In genomic region chr7:155787171-155787851, GRCh38 we compare ENCODE assay signal across 2 cellular contexts.
TF ChIP-seq lines count a peak whose summit lies in the region.

No MANE protein-coding gene starts in this region.

TF ChIP-seq in HEK293, 187 proteins besides CTCF, POLR2A, EP300 and RAD21:
- TF ChIP-seq ZNF626 (tag by site-specific recombination; IDR thresholded peaks at IDR 0.05): no peak
- no peak for TF ChIP-seq ZSCAN18 (tag by site-specific recombination; IDR thresholded peaks at IDR 0.05)
- TF ChIP-seq HOXA7 (CRISPR knock-in tag; IDR thresholded peaks at IDR 0.05; ENCODE audit: borderline replicate concordance): no peak
- no peak for TF ChIP-seq AEBP2 (tag by site-specific recombination; IDR thresholded peaks at IDR 0.05; ENCODE audit: borderline replicate concordance)
- TF ChIP-seq ZBTB6 (tag by site-specific recombination; IDR thresholded peaks at IDR 0.05): no peak
- TF ChIP-seq ZNF148 (tag by site-specific recombination; IDR thresholded peaks at IDR 0.05; ENCODE audit: borderline replicate concordance): no peak
- no peak for TF ChIP-seq ZNF2 (tag by site-specific recombination; IDR thresholded peaks at IDR 0.05)
- TF ChIP-seq ZNF561 (tag by site-specific recombination; IDR thresholded peaks at IDR 0.05; ENCODE audit: borderline replicate concordance): no peak
- no peak for TF ChIP-seq ZNF354C (tag by site-specific recombination; IDR thresholded peaks at IDR 0.05; ENCODE audit: borderline replicate concordance, low read depth)
- TF ChIP-seq ZNF624 (tag by site-specific recombination; IDR thresholded peaks at IDR 0.05): no peak
- TF ChIP-seq ZNF341 (tag by site-specific recombination; IDR thresholded peaks at IDR 0.05; ENCODE audit: low read depth): no peak
- TF ChIP-seq ZNF513 (tag by site-specific recombination; IDR thresholded peaks at IDR 0.05): no peak

TF ChIP-seq in K562, 482 proteins besides CTCF, POLR2A, EP300 and RAD21:
- TF ChIP-seq JUNB (CRISPR knock-in tag; conservative IDR thresholded peaks at IDR 0.05) (no peak), RBM22 (IDR thresholded peaks at IDR 0.05; ENCODE audit: low read depth, low read length, poor library complexity, severe bottlenecking) (peak; percentile 77), POLR2G (IDR thresholded peaks at IDR 0.05; ENCODE audit: low read depth, low read length) (peak; percentile 67)
